ENCODE assay signal across 1 cellular context in genomic region chr16:81779540-81780320, GRCh38.
TF ChIP-seq lines count a peak whose summit lies in the region.

No MANE protein-coding gene starts in this region.

TF ChIP-seq in K562, 482 proteins besides CTCF, POLR2A, EP300 and RAD21 (continued from another document and continues in another):
- no peak for TF ChIP-seq MYBL2 (IDR thresholded peaks at IDR 0.05; ENCODE audit: low read depth)
- TF ChIP-seq MYBL2 (CRISPR knock-in tag; IDR thresholded peaks at IDR 0.05; ENCODE audit: borderline replicate concordance): no peak
- TF ChIP-seq ZBTB1 (CRISPR knock-in tag; IDR thresholded peaks at IDR 0.05; ENCODE audit: borderline replicate concordance, low read depth): peak; percentile 55; the same call in 1 of the 2 replicates
- TF ChIP-seq ZBTB2 (IDR thresholded peaks at IDR 0.05): 0 out of 2 replicates have a peak, but pooled peaks have one; percentile 19
- TF ChIP-seq L3MBTL2 (IDR thresholded peaks at IDR 0.05): peak; percentile 31; the same call in 1 of the 2 replicates
- TF ChIP-seq BRCA1 (IDR thresholded peaks at IDR 0.05): no peak
- no peak for TF ChIP-seq BRCA1 (CRISPR knock-in tag; IDR thresholded peaks at IDR 0.05)
- no peak for TF ChIP-seq RBM14 (IDR thresholded peaks at IDR 0.05; ENCODE audit: borderline replicate concordance, insufficient read depth, low read depth, low read length)
- no peak for TF ChIP-seq PPARD (CRISPR knock-in tag; IDR thresholded peaks at IDR 0.05)
- TF ChIP-seq CBX3 (IDR thresholded peaks at IDR 0.05; ENCODE audit: borderline replicate concordance in 1 of 2, low read length in 2 of 2): no peak
- no peak for TF ChIP-seq MEIS2 (IDR thresholded peaks at IDR 0.05; ENCODE audit: partially characterized antibody)
- TF ChIP-seq RBM15 (IDR thresholded peaks at IDR 0.05; ENCODE audit: insufficient read depth, low read length): no peak
- TF ChIP-seq SMARCA5 (IDR thresholded peaks at IDR 0.05): no peak
- no peak for TF ChIP-seq FOXP4 (CRISPR knock-in tag; IDR thresholded peaks at IDR 0.05; ENCODE audit: borderline replicate concordance)
- peak; percentile 20; the same call in 1 of the 2 replicates for TF ChIP-seq RBFOX2 (IDR thresholded peaks at IDR 0.05; ENCODE audit: low read depth, low read length)
- TF ChIP-seq SPI1 (IDR thresholded peaks at IDR 0.05; ENCODE audit: borderline replicate concordance, low read depth, low read length): peak; percentile 45; the same call in 1 of the 2 replicates
- no peak for TF ChIP-seq TOE1 (IDR thresholded peaks at IDR 0.05; ENCODE audit: borderline replicate concordance)
- TF ChIP-seq TOE1 (CRISPR knock-in tag; IDR thresholded peaks at IDR 0.05; ENCODE audit: borderline replicate concordance, low read depth): no peak
- no peak for TF ChIP-seq ELK3 (CRISPR knock-in tag; IDR thresholded peaks at IDR 0.05)
- 0 out of 2 replicates have a peak, but pooled peaks have one; percentile 25 for TF ChIP-seq ZNF609 (CRISPR knock-in tag; IDR thresholded peaks at IDR 0.05; ENCODE audit: borderline replicate concordance)
- TF ChIP-seq RB1 (IDR thresholded peaks at IDR 0.05; ENCODE audit: low read depth): peak; percentile 4; the same call in 1 of the 2 replicates
- peak; percentile 29 for TF ChIP-seq SAP30 (IDR thresholded peaks at IDR 0.05; ENCODE audit: borderline replicate concordance, insufficient read depth, low read depth, low read length, poor library complexity, severe bottlenecking)
- TF ChIP-seq HCFC1 (IDR thresholded peaks at IDR 0.05; ENCODE audit: low read depth, low read length): no peak
- no peak for TF ChIP-seq ZNF224 (CRISPR knock-in tag; IDR thresholded peaks at IDR 0.05)
- TF ChIP-seq ZNF668 (CRISPR knock-in tag; IDR thresholded peaks at IDR 0.05): no peak
- TF ChIP-seq MCM7 (IDR thresholded peaks at IDR 0.05): no peak
- TF ChIP-seq HDAC2 (IDR thresholded peaks at IDR 0.05): no peak
- TF ChIP-seq HES1 (IDR thresholded peaks at IDR 0.05; ENCODE audit: low read depth): no peak
- TF ChIP-seq ZNF644 (tag; IDR thresholded peaks at IDR 0.05; ENCODE audit: low read depth): no peak
- no peak for TF ChIP-seq SIRT6 (IDR thresholded peaks at IDR 0.05; ENCODE audit: low read depth, low read length)
- TF ChIP-seq ATF6 (CRISPR knock-in tag; IDR thresholded peaks at IDR 0.05): no peak
- no peak for TF ChIP-seq ATF7 (IDR thresholded peaks at IDR 0.05)
- no peak for TF ChIP-seq RREB1 (CRISPR knock-in tag; IDR thresholded peaks at IDR 0.05)
- TF ChIP-seq MCM3 (IDR thresholded peaks at IDR 0.05): no peak
- TF ChIP-seq TFAP4 (CRISPR knock-in tag; IDR thresholded peaks at IDR 0.05; ENCODE audit: borderline replicate concordance): 0 out of 2 replicates have a peak, but pooled peaks have one; percentile 43
- TF ChIP-seq MAX (CRISPR knock-in tag; IDR thresholded peaks at IDR 0.05): no peak
- TF ChIP-seq ZNF395 (CRISPR knock-in tag; IDR thresholded peaks at IDR 0.05): no peak
- no peak for TF ChIP-seq ZNF282 (CRISPR knock-in tag; IDR thresholded peaks at IDR 0.05)
- TF ChIP-seq NFIX (CRISPR knock-in tag; IDR thresholded peaks at IDR 0.05; ENCODE audit: low read depth): no peak
- no peak for TF ChIP-seq MBD2 (IDR thresholded peaks at IDR 0.05; ENCODE audit: borderline replicate concordance, low read depth)
- no peak for TF ChIP-seq PCBP2 (IDR thresholded peaks at IDR 0.05; ENCODE audit: low read depth, low read length, poor library complexity, severe bottlenecking)
- no peak for TF ChIP-seq NR2C1 (IDR thresholded peaks at IDR 0.05)
- peak; percentile 65; the same call in 1 of the 2 replicates for TF ChIP-seq NR2C1 (tag; IDR thresholded peaks at IDR 0.05)
- TF ChIP-seq ZNF41 (CRISPR knock-in tag; conservative IDR thresholded peaks at IDR 0.05): no peak
